8 cellular contexts compared by ENCODE assay signal in genomic region chr10:118046491-118047362, GRCh38. TPM values are rescaled to one million over a fixed set of nuclear protein-coding genes. Genes with fewer than 3 reads are reported as not detected.
DNase-seq lines count a peak whose midpoint lies in the region; ATAC-seq and TF ChIP-seq lines count a peak whose summit lies in the region.

Gene RAB11FIP2 (minus strand): TSS chr10:118046941. CDS start chr10:118046163, 778 bp downstream.

- H3K4me3 ChIP-seq in AG10803 (ENCODE audit: low read length) (peak within 1 kb of the TSS; percentile 73), kidney epithelial cell (ENCODE audit: low read depth, low read length) (peak within 1 kb of the TSS; percentile 70)

- no peaks in the 10 kb centered on the region for H3K36me3 ChIP-seq in kidney epithelial cell (ENCODE audit: control insufficient read depth, insufficient read depth, low read length)

- DNase-seq in AG10803 (ENCODE audit: low read depth) (peak; percentile 94), NCI-H2227 treated with DMSO at 0.1 percent for 48 hours (lab: John Stamatoyannopoulos, UW) (peak; percentile 82), cerebellar cortex (ENCODE audit: low spot score) (peak; percentile 92), kidney epithelial cell (ENCODE audit: low read depth) (peak; percentile 50)
- peak; percentile 97 for DNase-seq in stimulated activated CD4-positive, alpha-beta T cell treated with anti-CD3 and anti-CD28 coated beads, Interleukin-15, amount 100 ng/mL, for 24 hours

- no peaks in the 10 kb centered on the region for H3K27me3 ChIP-seq in kidney epithelial cell (ENCODE audit: control insufficient read depth, insufficient read depth, low read length)

- ATAC-seq in GM18909 (IDR thresholded peaks at IDR 0.05; ENCODE audit: poor library complexity, unreplicated experiment) (peak; percentile 97), HG03159 (IDR thresholded peaks at IDR 0.05; ENCODE audit: unreplicated experiment) (peak; percentile 97)
- ATAC-seq in activated CD4-positive, CD25-positive, alpha-beta regulatory T cell treated with anti-CD3 and anti-CD28 coated beads, Interleukin-2, amount 50 U/mL, for 24 hours, result peak; percentile 93 to 94

- TF ChIP-seq CTCF in AG10803 (conservative IDR thresholded peaks at IDR 0.05; ENCODE audit: low read length) (no peak; the same call in 1 of the 2 replicates), kidney epithelial cell (IDR thresholded peaks at IDR 0.05; ENCODE audit: insufficient read depth, low read length, poor library complexity, severe bottlenecking) (no peak)

RNA-seq across cellular contexts. Expression of gene RAB11FIP2, which starts in this region (rescaled TPM):
- total RNA-seq in kidney epithelial cell, result 22.7 and 22.8 TPM in 2 replicates

Comparison
In these comparisons a context has a peak if more than half of its experiments do, and no peak if none do; other contexts are left out.
1. Peak in every context shown above with its lines: DNase-seq, ATAC-seq and H3K4me3 ChIP-seq.